ENCODE assay signal across 16 cellular contexts in genomic region chr9:89442016-89442415, GRCh38. TPM values are rescaled to one million over a fixed set of nuclear protein-coding genes. Genes with fewer than 3 reads are reported as not detected.
DNase-seq lines count a peak whose midpoint lies in the region; ATAC-seq, FAIRE-seq and TF ChIP-seq lines count a peak whose summit lies in the region.
"Had no signal": no experiment of that assay in that cellular context is flagged by ENCODE, and none has a peak within 500 bp of the region (broad histone marks: within the 10 kb centered on the region; RNA-seq: fewer than 3 reads in every experiment).

No MANE protein-coding gene starts in this region.

- peak overlapping the region; percentile 86 for H3K27ac Mint-ChIP-seq in activated CD4-positive, alpha-beta T cell treated with anti-CD3 and anti-CD28 coated beads, Interleukin-2, amount 10 ng/mL, durations not matched to agents 7 days and 5 days
- H3K27ac Mint-ChIP-seq in stimulated activated naive B cell treated with anti-CD40 and anti-IgM and Interleukin-4, amounts not matched to agents 10 μg/mL and 1 μg/mL and 100 μg/mL, for 72 hours, result peak overlapping the region; percentile 83
- H3K27ac Mint-ChIP-seq: HFFc6 had no signal

- TF ChIP-seq POLR2A in Peyer's patch (IDR thresholded peaks at IDR 0.05) (no peak), H1 (IDR thresholded peaks at IDR 0.05; ENCODE audit: control extremely low read depth in 1 of 2, low read depth in 2 of 2, low read length in 2 of 2) (no peak), GM18505 (IDR thresholded peaks at IDR 0.05; ENCODE audit: borderline replicate concordance, extremely low read depth, insufficient read depth, insufficient read length) (no peak)

- H4K91ac ChIP-seq in H1 (replicated peaks; ENCODE audit: insufficient read length, low read length), result no peak overlapping the region

- H3K4me2 ChIP-seq in H1 (ENCODE audit: insufficient read depth in 1 of 2, low read depth in 2 of 2, low read length in 2 of 2), result no peak overlapping the region
- H3K4me2 ChIP-seq: SK-N-SH had no signal

- peaks cover 0 to 71% of the 10 kb centered on the region in 2 experiments; a peak in 2 of 4 replicates for H3K79me2 ChIP-seq in H1 (ENCODE audit: control insufficient read depth in 1 of 2, insufficient read depth in 2 of 2, low read length in 2 of 2)

- peak overlapping the region in 3 of 4 donors; percentile 44 to 71 (median 65) for H3K27ac ChIP-seq in Peyer's patch
- no peak overlapping the region for H3K27ac ChIP-seq in H1 (ENCODE audit: low read depth, low read length)
- H3K27ac ChIP-seq: sigmoid colon had no signal

- no peak overlapping the region for H2BK120ac ChIP-seq in H1 (replicated peaks; ENCODE audit: low read depth, low read length)

- H4K20me1 ChIP-seq in H1 (replicated peaks in 1 of 2; ENCODE audit: control insufficient read depth in 1 of 2, insufficient read depth in 2 of 2, low read length in 2 of 2), result peaks cover 8% of the 10 kb centered on the region in 2 experiments

- no peak for TF ChIP-seq RAD21 in H1 (IDR thresholded peaks at IDR 0.05 in 1 of 2, conservative IDR thresholded peaks at IDR 0.05 in 1 of 2; ENCODE audit: low read depth in 2 of 2, low read length in 2 of 2)

- H3K4ac ChIP-seq in H1 (replicated peaks; ENCODE audit: insufficient read length, low read depth, low read length), result no peak overlapping the region

- FAIRE-seq in H1 (lab: Jason Lieb, UNC), result no peak

- ATAC-seq in stimulated activated naive B cell treated with anti-CD40 and anti-IgM and Interleukin-4, amounts not matched to agents 10 μg/mL and 1 μg/mL and 100 μg/mL, for 72 hours (replicated peaks), result no peak
- ATAC-seq in HG03095 (IDR thresholded peaks at IDR 0.05; ENCODE audit: unreplicated experiment) (no peak), GM18505 (IDR thresholded peaks at IDR 0.05; ENCODE audit: unreplicated experiment) (no peak)

- H3K9me3 ChIP-seq in Peyer's patch, result no peaks in the 10 kb centered on the region
- no peaks in the 10 kb centered on the region for H3K9me3 ChIP-seq in H1 (ENCODE audit: insufficient read depth in 2 of 2, low read depth in 1 of 2, low read length in 1 of 2)
- H3K9me3 ChIP-seq: sigmoid colon, SK-N-SH had no signal

- CTCF ChIA-PET in activated CD4-positive, alpha-beta T cell treated with anti-CD3 and anti-CD28 coated beads, Interleukin-2, amount 10 ng/mL, durations not matched to agents 7 days and 5 days (lab: Charles Lee), result interaction anchor here (0.8 to 3.5 kb wide), 3 partner anchors 12 to 107 kb away, joined by 3 to 23 read pairs (median 4); no protein-coding TSS in a partner anchor
- CTCF ChIA-PET in H1 (lab: Charles Lee; ENCODE audit: partially characterized antibody), result interaction anchor here (1.3 to 6.3 kb wide), 2 partner anchors 12 to 107 kb away, joined by 4 to 45 read pairs; no protein-coding TSS in a partner anchor

- H2AK5ac ChIP-seq in H1 (ENCODE audit: low read depth, low read length), result no peak overlapping the region; the same call in 1 of the 2 replicates

- H3K4me1 Mint-ChIP-seq in activated CD4-positive, alpha-beta T cell treated with anti-CD3 and anti-CD28 coated beads, Interleukin-2, amount 10 ng/mL, durations not matched to agents 7 days and 5 days, result peaks cover 93% of the 10 kb centered on the region
- H3K4me1 Mint-ChIP-seq in stimulated activated naive B cell treated with anti-CD40 and anti-IgM and Interleukin-4, amounts not matched to agents 10 μg/mL and 1 μg/mL and 100 μg/mL, for 72 hours, result peaks cover 69 to 94% of the 10 kb centered on the region in 2 donors

- no peak overlapping the region for H3K4me3 Mint-ChIP-seq in activated CD4-positive, alpha-beta T cell treated with anti-CD3 and anti-CD28 coated beads, Interleukin-2, amount 10 ng/mL, durations not matched to agents 7 days and 5 days
- peak overlapping the region; percentile 64 to 67 for H3K4me3 Mint-ChIP-seq in stimulated activated naive B cell treated with anti-CD40 and anti-IgM and Interleukin-4, amounts not matched to agents 10 μg/mL and 1 μg/mL and 100 μg/mL, for 72 hours
- H3K4me3 Mint-ChIP-seq: activated naive CD4-positive, alpha-beta T cell treated with anti-CD3 and anti-CD28 coated beads, Interleukin-2, amount 50 U/mL, for 24 hours; HFFc6 had no signal

- H3K14ac ChIP-seq in H1 (ENCODE audit: insufficient read length), result no peak overlapping the region

- H3K4me3 ChIP-seq in Peyer's patch (no peak overlapping the region), H1 (ENCODE audit: extremely low read depth in 1 of 4, insufficient read depth in 2 of 4, low read depth in 3 of 4, low read length in 4 of 4) (no peak overlapping the region)
- H3K4me3 ChIP-seq: sigmoid colon had no signal

- no peak overlapping the region for H3K23ac ChIP-seq in H1 (ENCODE audit: insufficient read length)

- H3K36me3 ChIP-seq in Peyer's patch (no peaks in the 10 kb centered on the region), H1 (ENCODE audit: control insufficient read depth in 2 of 4, insufficient read depth in 4 of 4, low read length in 3 of 4) (no peaks in the 10 kb centered on the region; a peak in 1 of 8 replicates)
- H3K36me3 ChIP-seq: sigmoid colon had no signal

- WGBS in H1 (ENCODE audit: extremely low coverage in 1 of 2, insufficient coverage in 1 of 2, insufficient read length in 1 of 2, insufficient replicate concordance in 2 of 2, low coverage in 1 of 2, low lambda C conversion rate in 2 of 2, missing lambda C conversion rate in 1 of 2), 2 experiments, result 95% methylated on average over 8 of the region's 8 CpGs; no CpG with 5 or more reads in 1 of the 2 experiments

- TF ChIP-seq EP300 in H1 (IDR thresholded peaks at IDR 0.05; ENCODE audit: borderline replicate concordance in 1 of 2, low read depth in 2 of 2, low read length in 2 of 2), result no peak

- no peaks in the 10 kb centered on the region for H3K23me2 ChIP-seq in H1 (ENCODE audit: low read depth, low read length)

- H2AFZ ChIP-seq in H1 (ENCODE audit: low read length), result no peak overlapping the region

- H4K8ac ChIP-seq in H1 (ENCODE audit: extremely low read depth, insufficient read depth, low read length), result no peak overlapping the region

- H3K36me3 Mint-ChIP-seq in activated CD4-positive, alpha-beta T cell treated with anti-CD3 and anti-CD28 coated beads, Interleukin-2, amount 10 ng/mL, durations not matched to agents 7 days and 5 days (ENCODE audit: low read depth), result peaks cover 58% of the 10 kb centered on the region
- peaks cover 27 to 49% of the 10 kb centered on the region in 2 donors for H3K36me3 Mint-ChIP-seq in stimulated activated naive B cell treated with anti-CD40 and anti-IgM and Interleukin-4, amounts not matched to agents 10 μg/mL and 1 μg/mL and 100 μg/mL, for 72 hours

- H3K27me3 ChIP-seq in Peyer's patch (no peaks in the 10 kb centered on the region), H1 (replicated peaks in 1 of 4; ENCODE audit: control insufficient read depth in 3 of 4, extremely low read depth in 1 of 4, insufficient read depth in 3 of 4, low read length in 3 of 4) (no peaks in the 10 kb centered on the region)
- H3K27me3 ChIP-seq: sigmoid colon had no signal

- no peak overlapping the region for H2BK20ac ChIP-seq in H1 (ENCODE audit: low read length)

- H2BK15ac ChIP-seq in H1 (ENCODE audit: low read length), result no peak overlapping the region

- no peak for TF ChIP-seq CTCF in Peyer's patch (IDR thresholded peaks at IDR 0.05)
- no peak for TF ChIP-seq CTCF in H1 (IDR thresholded peaks at IDR 0.05; ENCODE audit: control extremely low read depth in 1 of 3, insufficient read depth in 1 of 3, low read depth in 1 of 3, low read length in 3 of 3)

- no peak overlapping the region for H3K56ac ChIP-seq in H1 (replicated peaks; ENCODE audit: insufficient read length, low read depth, low read length)

- no peaks in the 10 kb centered on the region for H3K9me3 Mint-ChIP-seq in activated CD4-positive, alpha-beta T cell treated with anti-CD3 and anti-CD28 coated beads, Interleukin-2, amount 10 ng/mL, durations not matched to agents 7 days and 5 days
- no peaks in the 10 kb centered on the region for H3K9me3 Mint-ChIP-seq in stimulated activated naive B cell treated with anti-CD40 and anti-IgM and Interleukin-4, amounts not matched to agents 10 μg/mL and 1 μg/mL and 100 μg/mL, for 72 hours
- H3K9me3 Mint-ChIP-seq: activated naive CD4-positive, alpha-beta T cell treated with anti-CD3 and anti-CD28 coated beads, Interleukin-2, amount 50 U/mL, for 24 hours; HFFc6 had no signal

- no peak overlapping the region for H3K9ac ChIP-seq in H1 (replicated peaks in 1 of 4; ENCODE audit: extremely low read depth in 1 of 4, low read depth in 3 of 4, low read length in 3 of 4)
- H3K9ac ChIP-seq: SK-N-SH had no signal

- H2BK12ac ChIP-seq in H1 (ENCODE audit: low read depth, low read length), result no peak overlapping the region

- POLR2A ChIA-PET in activated CD4-positive, alpha-beta T cell treated with anti-CD3 and anti-CD28 coated beads, Interleukin-2, amount 10 ng/mL, durations not matched to agents 7 days and 5 days (lab: Charles Lee), result no interaction called here
- POLR2A ChIA-PET in H1 (lab: Charles Lee; ENCODE audit: partially characterized antibody), result no interaction called here

- H3K18ac ChIP-seq in H1 (ENCODE audit: extremely low read depth, low read length), result no peak overlapping the region

- no peak overlapping the region for H4K5ac ChIP-seq in H1 (ENCODE audit: insufficient read length, low read depth, low read length)

- peak overlapping the region; percentile 22; the same call in 1 of the 2 replicates for H2BK5ac ChIP-seq in H1 (ENCODE audit: low read depth, low read length)

- no peaks in the 10 kb centered on the region for H3K27me3 Mint-ChIP-seq in activated CD4-positive, alpha-beta T cell treated with anti-CD3 and anti-CD28 coated beads, Interleukin-2, amount 10 ng/mL, durations not matched to agents 7 days and 5 days
- no peaks in the 10 kb centered on the region for H3K27me3 Mint-ChIP-seq in stimulated activated naive B cell treated with anti-CD40 and anti-IgM and Interleukin-4, amounts not matched to agents 10 μg/mL and 1 μg/mL and 100 μg/mL, for 72 hours
- H3K27me3 Mint-ChIP-seq: activated naive CD4-positive, alpha-beta T cell treated with anti-CD3 and anti-CD28 coated beads, Interleukin-2, amount 50 U/mL, for 24 hours had no signal

- H3K79me1 ChIP-seq in H1 (ENCODE audit: low read depth, low read length), result peaks cover 24% of the 10 kb centered on the region

- no peak for DNase-seq in activated CD4-positive, alpha-beta T cell treated with anti-CD3 and anti-CD28 coated beads, Interleukin-2, amount 10 ng/mL, durations not matched to agents 7 days and 5 days
- DNase-seq in activated CD4-positive, alpha-beta T cell treated with anti-CD3 and anti-CD28 coated beads for 48 hours, result no peak
- DNase-seq in Peyer's patch (no peak), H1 (ENCODE audit: low read depth in 1 of 2, low spot score in 2 of 2) (no peak), 8988T (no peak)
- no peak for DNase-seq in stimulated activated naive B cell treated with anti-CD40 and anti-IgM and Interleukin-4, amounts not matched to agents 10 μg/mL and 1 μg/mL and 100 μg/mL, for 72 hours
- DNase-seq: activated CD4-positive, alpha-beta T cell treated with anti-CD3 and anti-CD28 coated beads for 4 hours; DMS 273 treated with DMSO at 0.1 percent for 48 hours; erythroblast; HFFc6; NCI-H2171 treated with DMSO at 0.1 percent for 48 hours; sigmoid colon; SK-N-SH had no signal

- H3K4me1 ChIP-seq in Peyer's patch, result peaks cover 0 to 60% (median 52%) of the 10 kb centered on the region in 4 donors
- peaks cover 1 to 41% (median 10%) of the 10 kb centered on the region in 4 experiments for H3K4me1 ChIP-seq in H1 (replicated peaks in 1 of 4; ENCODE audit: control insufficient read depth in 3 of 4, insufficient read depth in 4 of 4, low read length in 3 of 4)
- H3K4me1 ChIP-seq: sigmoid colon had no signal

RNA-seq across cellular contexts. Expression of gene SEMA4D, which starts 55.9 kb away (rescaled TPM):
- 100 to 1,000 TPM; 334 to 336 TPM for total RNA-seq in activated CD4-positive, alpha-beta T cell treated with anti-CD3 and anti-CD28 coated beads, Interleukin-2, amount 10 ng/mL, durations not matched to agents 7 days and 5 days
- total RNA-seq in Peyer's patch, result 100 to 1,000 TPM in 1 of 4 donors, 10 to 100 TPM in 3; 24.3 to 124 (median 30.0) TPM
- 63.1 and 70.4 TPM in 2 replicates for total RNA-seq in H1 (2021; fragmentation: NEBNext Ultra II Directional; extraction: Animal tissue kit (Norgen Biotek cat#: 25700))
- 21.0 and 34.3 TPM in 2 replicates for polyA plus RNA-seq in H1 (2011; rRNA removed)
- polyA plus RNA-seq in H1 (2011; cell fraction: cytosol; rRNA removed), result 22.5 TPM
- 77.9 TPM for polyA plus RNA-seq in H1 (2011; cell fraction: nucleus; rRNA removed)
- 37.1 to 43.6 TPM (median 42.0 TPM) in 4 replicates for polyA plus RNA-seq in H1 (2012, experiment 1 of 2)
- polyA plus RNA-seq in H1 (2012, experiment 2 of 2), result 17.8 TPM
- 49.6 TPM for polyA plus RNA-seq in H1 (2013, experiment 1 of 2)
- polyA plus RNA-seq in H1 (2013, experiment 2 of 2), result 47.0 TPM
- 28.5 and 31.1 TPM in 2 replicates for polyA minus RNA-seq in H1 (2011; rRNA and poly(A)+ RNA removed)
- polyA minus RNA-seq in H1 (2011; cell fraction: cytosol; rRNA and poly(A)+ RNA removed), result 39.3 TPM
- 60.8 TPM for polyA minus RNA-seq in H1 (2011; cell fraction: nucleus; rRNA and poly(A)+ RNA removed)
- total RNA-seq: HFFc6 had no signal
